In the genomic region with DNA sequence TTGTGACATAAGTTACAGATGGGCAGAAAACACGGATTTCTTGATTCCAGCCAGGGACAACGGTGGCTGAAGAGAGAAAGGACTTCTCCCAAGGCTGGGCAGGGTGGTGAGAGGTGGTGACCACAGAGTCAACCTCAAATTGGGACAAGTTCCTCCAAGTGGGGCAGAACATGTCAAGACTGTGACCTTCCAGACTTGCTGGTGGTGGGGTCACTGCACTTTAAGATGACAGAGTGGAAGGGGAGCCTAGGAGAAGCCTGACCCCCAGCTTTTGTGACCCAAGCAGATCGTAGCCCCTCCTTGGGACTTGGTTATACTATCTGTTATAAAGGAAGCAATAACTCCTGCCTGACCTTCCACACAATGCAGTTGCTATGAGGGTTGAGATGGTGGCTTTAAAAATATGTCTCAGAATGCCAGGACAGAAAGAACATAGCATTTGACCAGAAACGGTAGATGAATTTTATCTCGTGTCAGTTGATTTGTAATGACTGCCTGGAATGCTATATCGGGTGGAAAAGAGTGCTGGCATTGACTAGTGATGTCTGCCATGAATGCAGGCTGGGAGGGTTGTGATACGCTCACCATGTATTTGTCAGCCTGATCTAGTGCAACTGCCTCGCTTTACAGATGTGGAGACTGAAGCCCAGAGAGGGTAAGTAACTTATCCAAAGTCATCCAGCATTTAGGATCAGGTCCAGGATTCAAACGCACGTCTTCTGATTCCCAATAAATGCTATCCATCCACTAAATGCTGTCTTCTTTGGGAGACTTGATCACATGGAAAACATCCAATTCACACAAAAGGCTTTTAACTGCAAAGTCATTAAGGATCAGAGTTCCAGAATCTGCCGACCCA, we compare ENCODE assay signal across 29 cellular contexts. TPM values are rescaled to one million over a fixed set of nuclear protein-coding genes. Genes with fewer than 3 reads are reported as not detected.
"Had no signal": no experiment of that assay in that cellular context is flagged by ENCODE, and none has a peak within 500 bp of the region (broad histone marks: within the 10 kb centered on the region; RNA-seq: fewer than 3 reads in every experiment).

No MANE protein-coding gene starts in this region.

- H3K4me3 Mint-ChIP-seq: naive thymus-derived CD8-positive, alpha-beta T cell; stimulated activated naive CD8-positive, alpha-beta T cell treated with anti-CD3 and anti-CD28 coated beads, Interleukin-15, amount 100 ng/mL, for 72 hours had no signal

- H3K4me1 ChIP-seq: esophagus muscularis mucosa, foreskin keratinocyte, heart right ventricle, lower lobe of right lung, pancreas, transverse colon, upper lobe of right lung had no signal

- H3K36me3 ChIP-seq: esophagus muscularis mucosa, heart right ventricle, lower lobe of right lung, pancreas, suprapubic skin, transverse colon, upper lobe of right lung had no signal

- ATAC-seq: foreskin keratinocyte; heart right ventricle; left colon; left ventricle myocardium superior; lower lobe of right lung; naive thymus-derived CD8-positive, alpha-beta T cell; pancreas; sciatic nerve; stimulated activated naive CD8-positive, alpha-beta T cell treated with anti-CD3 and anti-CD28 coated beads, Interleukin-15, amount 100 ng/mL, for 72 hours; upper lobe of right lung had no signal

- H3K27ac Mint-ChIP-seq: naive thymus-derived CD8-positive, alpha-beta T cell; progenitor cell of endocrine pancreas; stimulated activated naive CD8-positive, alpha-beta T cell treated with anti-CD3 and anti-CD28 coated beads, Interleukin-15, amount 100 ng/mL, for 72 hours had no signal

- H3K4me2 ChIP-seq: smooth muscle cell had no signal

- H3K9me3 ChIP-seq: esophagus muscularis mucosa, lower lobe of right lung, pancreas, suprapubic skin, transverse colon, upper lobe of right lung had no signal

- H3K4me3 ChIP-seq: coronary artery, esophagus muscularis mucosa, heart right ventricle, lower lobe of right lung, pancreas, smooth muscle cell, suprapubic skin, transverse colon, upper lobe of right lung had no signal

- H3K27ac ChIP-seq: coronary artery, esophagus muscularis mucosa, foreskin keratinocyte, heart right ventricle, lower lobe of right lung, pancreas, suprapubic skin, transverse colon, upper lobe of right lung had no signal

- FAIRE-seq: endothelial cell of umbilical vein, islet of Langerhans, pancreas had no signal

- H3K9me3 Mint-ChIP-seq: stimulated activated naive CD8-positive, alpha-beta T cell treated with anti-CD3 and anti-CD28 coated beads, Interleukin-15, amount 100 ng/mL, for 72 hours had no signal

- H3K27me3 ChIP-seq: heart right ventricle, pancreas, suprapubic skin, transverse colon, upper lobe of right lung had no signal

- H3K4me1 Mint-ChIP-seq: stimulated activated naive CD8-positive, alpha-beta T cell treated with anti-CD3 and anti-CD28 coated beads, Interleukin-15, amount 100 ng/mL, for 72 hours had no signal

- DNase-seq: dermis blood vessel endothelial cell; effector memory CD4-positive, alpha-beta T cell; foreskin keratinocyte; glutamatergic neuron; heart right ventricle; hippocampal formation; kidney glomerular epithelial cell; left ventricle myocardium superior; lower lobe of right lung; naive thymus-derived CD8-positive, alpha-beta T cell; occipital lobe; pancreas; stimulated activated CD4-positive, alpha-beta T cell treated with anti-CD3 and anti-CD28 coated beads, Interleukin-12 subunit alpha, Interleukin-12 subunit beta, amount 100 ng/mL, for 4 hours; stimulated activated CD4-positive, alpha-beta T cell treated with anti-CD3 and anti-CD28 coated beads, Interleukin-1b, Interleukin-23, amount 100 ng/mL, for 48 hours; stimulated activated CD4-positive, alpha-beta T cell treated with anti-CD3 and anti-CD28 coated beads, Interleukin-4, amount 100 ng/mL, for 1 hour; stimulated activated CD8-positive, alpha-beta memory T cell treated with anti-CD3 and anti-CD28 coated beads, Interleukin-4, amount 100 ng/mL, for 48 hours; stimulated activated naive CD4-positive, alpha-beta T cell; stimulated activated naive CD8-positive, alpha-beta T cell treated with anti-CD3 and anti-CD28 coated beads, Interleukin-15, amount 100 ng/mL, for 72 hours; transverse colon; upper lobe of right lung had no signal

RNA-seq across cellular contexts. Expression of gene TST, which starts 18.3 kb away (rescaled TPM):
- total RNA-seq: naive thymus-derived CD8-positive, alpha-beta T cell had no signal
